In the genomic region with DNA sequence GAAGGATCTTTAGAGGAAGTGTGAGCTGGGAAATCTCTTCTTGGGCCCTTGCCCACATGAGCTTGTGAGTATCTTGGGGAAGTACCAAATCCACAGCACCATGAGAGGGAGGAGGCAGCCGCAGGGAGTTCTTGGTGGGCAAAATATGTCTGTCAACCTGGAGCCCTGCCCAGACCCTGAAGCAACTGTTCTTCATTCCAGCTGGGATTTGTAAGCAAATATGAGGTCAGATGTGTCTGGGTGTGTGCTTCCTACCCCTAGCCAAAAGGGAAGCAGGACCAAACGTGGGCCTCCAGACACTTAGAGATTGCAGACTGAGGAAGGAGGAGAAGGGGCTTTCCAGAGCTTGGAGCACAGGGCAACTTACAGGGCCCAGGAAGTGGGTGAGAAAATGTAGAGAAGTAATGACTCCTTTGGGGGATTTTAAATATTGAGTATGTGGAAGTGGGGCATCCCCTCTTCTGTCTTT, we compare ENCODE assay signal across 13 cellular contexts. TPM values are rescaled to one million over a fixed set of nuclear protein-coding genes. Genes with fewer than 3 reads are reported as not detected.
DNase-seq lines count a peak whose midpoint lies in the region; ATAC-seq and TF ChIP-seq lines count a peak whose summit lies in the region.
"Had no signal": no experiment of that assay in that cellular context is flagged by ENCODE, and none has a peak within 500 bp of the region (broad histone marks: within the 10 kb centered on the region; RNA-seq: fewer than 3 reads in every experiment).

No MANE protein-coding gene starts in this region.

- H3K36me3 Mint-ChIP-seq in dendritic cell treated with granulocyte-macrophage colony-stimulating factor and Interleukin-4, amounts not matched to agents 40 ng/mL and 50 ng/mL, for 4 days (ENCODE audit: low read depth): no peaks in the 10 kb centered on the region
- peaks cover 2 to 18% (median 11%) of the 10 kb centered on the region in 5 donors for H3K36me3 Mint-ChIP-seq in naive thymus-derived CD4-positive, alpha-beta T cell
- peaks cover 20% of the 10 kb centered on the region for H3K36me3 Mint-ChIP-seq in CD4-positive, alpha-beta T cell (ENCODE audit: low read depth)

- H3K27ac ChIP-seq in naive thymus-derived CD4-positive, alpha-beta T cell (ENCODE audit: low read depth, low read length): no peak overlapping the region
- no peak overlapping the region for H3K27ac ChIP-seq in CD4-positive, alpha-beta T cell (ENCODE audit: low read depth, low read length)

- peak overlapping the region; percentile 86 for H3K27ac Mint-ChIP-seq in dendritic cell treated with granulocyte-macrophage colony-stimulating factor and Interleukin-4, amounts not matched to agents 40 ng/mL and 50 ng/mL, for 4 days
- no peak overlapping the region for H3K27ac Mint-ChIP-seq in naive thymus-derived CD4-positive, alpha-beta T cell
- H3K27ac Mint-ChIP-seq in CD4-positive, alpha-beta T cell: no peak overlapping the region

- no peaks in the 10 kb centered on the region for H3K36me3 ChIP-seq in naive thymus-derived CD4-positive, alpha-beta T cell (ENCODE audit: control insufficient read depth in 2 of 3, insufficient read depth in 3 of 3, low read length in 3 of 3)

- intact Hi-C loops in dendritic cell treated with granulocyte-macrophage colony-stimulating factor and Interleukin-4, amounts not matched to agents 40 ng/mL and 50 ng/mL, for 4 days (cut with micrococcal nuclease): loop anchor here (1.0 kb wide), 1 partner anchor 51 kb away; no protein-coding TSS in a partner anchor
- intact Hi-C loops in naive thymus-derived CD4-positive, alpha-beta T cell (cut with micrococcal nuclease): no loop called here
- intact Hi-C loops in CD4-positive, alpha-beta T cell (cut with DNase I, micrococcal nuclease): no loop called here

- ATAC-seq in naive thymus-derived CD4-positive, alpha-beta T cell: peak; percentile 75
- no peak for ATAC-seq in HG02884 (IDR thresholded peaks at IDR 0.05; ENCODE audit: unreplicated experiment)
- ATAC-seq in CD4-positive, alpha-beta T cell (ENCODE audit: poor library complexity): no peak
- ATAC-seq: PC-3 had no signal

- DNase-seq in AG08395 (ENCODE audit: low spot score) (peak; percentile 57), Kasumi-1 (lab: John Stamatoyannopoulos, UW) (peak; percentile 15 to 17), T-helper 1 cell (no peak)
- DNase-seq in naive thymus-derived CD4-positive, alpha-beta T cell: no peak
- DNase-seq in activated CD4-positive, CD25-positive, alpha-beta regulatory T cell treated with anti-CD3 and anti-CD28 coated beads, Interleukin-2, amount 50 U/mL, for 72 hours: no peak
- DNase-seq in CD4-positive, alpha-beta T cell: no peak
- DNase-seq: effector CD4-positive, alpha-beta T cell; PC-3 had no signal

- CTCF ChIA-PET in naive thymus-derived CD4-positive, alpha-beta T cell (lab: Charles Lee): no interaction called here
- CTCF ChIA-PET in CD4-positive, alpha-beta T cell (lab: Charles Lee): no interaction called here

- H3K9me3 ChIP-seq in naive thymus-derived CD4-positive, alpha-beta T cell (ENCODE audit: control insufficient read depth in 2 of 3, low read length in 3 of 3): no peaks in the 10 kb centered on the region
- peaks cover 6% of the 10 kb centered on the region for H3K9me3 ChIP-seq in CD4-positive, alpha-beta T cell (ENCODE audit: control insufficient read depth, low read length)

- POLR2A ChIA-PET in naive thymus-derived CD4-positive, alpha-beta T cell (lab: Charles Lee): no interaction called here
- POLR2A ChIA-PET in CD4-positive, alpha-beta T cell (lab: Charles Lee): no interaction called here

- H3K4me1 ChIP-seq in naive thymus-derived CD4-positive, alpha-beta T cell (ENCODE audit: control insufficient read depth in 2 of 2, insufficient read depth in 2 of 2, low read length in 2 of 2): no peaks in the 10 kb centered on the region

- peaks cover 3% of the 10 kb centered on the region for H3K9me3 Mint-ChIP-seq in dendritic cell treated with granulocyte-macrophage colony-stimulating factor and Interleukin-4, amounts not matched to agents 40 ng/mL and 50 ng/mL, for 4 days
- peaks cover 0 to 17% (median 4%) of the 10 kb centered on the region in 11 donors for H3K9me3 Mint-ChIP-seq in naive thymus-derived CD4-positive, alpha-beta T cell
- H3K9me3 Mint-ChIP-seq in CD4-positive, alpha-beta T cell: peaks cover under 1% of the 10 kb centered on the region

- TF ChIP-seq CTCF in CD4-positive, alpha-beta T cell (IDR thresholded peaks at IDR 0.05): no peak

- no peak overlapping the region for H3K4me3 Mint-ChIP-seq in dendritic cell treated with granulocyte-macrophage colony-stimulating factor and Interleukin-4, amounts not matched to agents 40 ng/mL and 50 ng/mL, for 4 days
- no peak overlapping the region for H3K4me3 Mint-ChIP-seq in naive thymus-derived CD4-positive, alpha-beta T cell
- no peak overlapping the region for H3K4me3 Mint-ChIP-seq in CD4-positive, alpha-beta T cell

- H3K27me3 Mint-ChIP-seq in dendritic cell treated with granulocyte-macrophage colony-stimulating factor and Interleukin-4, amounts not matched to agents 40 ng/mL and 50 ng/mL, for 4 days: no peaks in the 10 kb centered on the region
- no peaks in the 10 kb centered on the region for H3K27me3 Mint-ChIP-seq in naive thymus-derived CD4-positive, alpha-beta T cell
- no peaks in the 10 kb centered on the region for H3K27me3 Mint-ChIP-seq in CD4-positive, alpha-beta T cell

- H3K4me1 Mint-ChIP-seq in dendritic cell treated with granulocyte-macrophage colony-stimulating factor and Interleukin-4, amounts not matched to agents 40 ng/mL and 50 ng/mL, for 4 days (ENCODE audit: low read depth): peaks cover 62% of the 10 kb centered on the region
- peaks cover 0 to 7% (median 0%) of the 10 kb centered on the region in 7 donors for H3K4me1 Mint-ChIP-seq in naive thymus-derived CD4-positive, alpha-beta T cell
- H3K4me1 Mint-ChIP-seq in CD4-positive, alpha-beta T cell (ENCODE audit: low read depth): peaks cover 9% of the 10 kb centered on the region

- H3K4me3 ChIP-seq in naive thymus-derived CD4-positive, alpha-beta T cell (ENCODE audit: low read length): no peak overlapping the region
- H3K4me3 ChIP-seq: BLaER1 treated with 17β-estradiol and CSF1 and Interleukin-3, amounts not matched to agents 10 nM and 100 nM had no signal

- H3K27me3 ChIP-seq in naive thymus-derived CD4-positive, alpha-beta T cell (ENCODE audit: control insufficient read depth in 2 of 2, insufficient read depth in 2 of 2, low read length in 2 of 2): no peaks in the 10 kb centered on the region
- no peaks in the 10 kb centered on the region for H3K27me3 ChIP-seq in CD4-positive, alpha-beta T cell (ENCODE audit: control insufficient read depth, insufficient read depth, low read length)
- H3K27me3 ChIP-seq: BLaER1 treated with 17β-estradiol and CSF1 and Interleukin-3, amounts not matched to agents 10 nM and 100 nM had no signal

RNA-seq across cellular contexts. Expression of a gene that starts 21.0 kb away (rescaled TPM):
- 10 to 100 TPM in 4 of 5 experiments, 1 to 10 TPM in 1; 7.1 to 73.1 (median 27.0) TPM for total RNA-seq in naive thymus-derived CD4-positive, alpha-beta T cell
- polyA plus RNA-seq in naive thymus-derived CD4-positive, alpha-beta T cell: under 1 TPM; 0.35 to 0.89 TPM
- total RNA-seq in CD4-positive, alpha-beta T cell: 10 to 100 TPM; 15.1 to 16.5 TPM

RNA-seq across cellular contexts. Expression of a gene that starts 21.1 kb away (rescaled TPM):
- 10 to 100 TPM in 3 of 5 experiments, 1 to 10 TPM in 2; 6.4 to 34.1 (median 15.2) TPM for total RNA-seq in naive thymus-derived CD4-positive, alpha-beta T cell
- polyA plus RNA-seq in naive thymus-derived CD4-positive, alpha-beta T cell: 10 to 100 TPM in 1 of 2 donors, 1 to 10 TPM in 1; 8.5 to 10.6 TPM
- total RNA-seq in CD4-positive, alpha-beta T cell: 1 to 10 TPM; 6.0 to 7.1 TPM

RNA-seq across cellular contexts. Expression of a gene that starts 41.9 kb away (rescaled TPM):
- total RNA-seq in naive thymus-derived CD4-positive, alpha-beta T cell: not detected
- polyA plus RNA-seq in naive thymus-derived CD4-positive, alpha-beta T cell: not detected
- not detected for total RNA-seq in CD4-positive, alpha-beta T cell
- total RNA-seq: activated CD8-positive, alpha-beta memory T cell treated with anti-CD3 and anti-CD28 coated beads for 36 hours; mesenteric fat pad; PC-3 had no signal

Comparison
In these comparisons a context has a peak if more than half of its experiments do, and no peak if none do; other contexts are left out.
1. DNase-seq: peak in AG08395 (single experiment) and Kasumi-1 (2 of 2); none in naive thymus-derived CD4-positive, alpha-beta T cell (0 of 9), activated CD4-positive, CD25-positive, alpha-beta regulatory T cell treated with anti-CD3 and anti-CD28 coated beads, Interleukin-2, amount 50 U/mL, for 72 hours (single experiment), CD4-positive, alpha-beta T cell (0 of 10) and T-helper 1 cell (0 of 5).